1 cellular context compared by ENCODE assay signal in the genomic region with DNA sequence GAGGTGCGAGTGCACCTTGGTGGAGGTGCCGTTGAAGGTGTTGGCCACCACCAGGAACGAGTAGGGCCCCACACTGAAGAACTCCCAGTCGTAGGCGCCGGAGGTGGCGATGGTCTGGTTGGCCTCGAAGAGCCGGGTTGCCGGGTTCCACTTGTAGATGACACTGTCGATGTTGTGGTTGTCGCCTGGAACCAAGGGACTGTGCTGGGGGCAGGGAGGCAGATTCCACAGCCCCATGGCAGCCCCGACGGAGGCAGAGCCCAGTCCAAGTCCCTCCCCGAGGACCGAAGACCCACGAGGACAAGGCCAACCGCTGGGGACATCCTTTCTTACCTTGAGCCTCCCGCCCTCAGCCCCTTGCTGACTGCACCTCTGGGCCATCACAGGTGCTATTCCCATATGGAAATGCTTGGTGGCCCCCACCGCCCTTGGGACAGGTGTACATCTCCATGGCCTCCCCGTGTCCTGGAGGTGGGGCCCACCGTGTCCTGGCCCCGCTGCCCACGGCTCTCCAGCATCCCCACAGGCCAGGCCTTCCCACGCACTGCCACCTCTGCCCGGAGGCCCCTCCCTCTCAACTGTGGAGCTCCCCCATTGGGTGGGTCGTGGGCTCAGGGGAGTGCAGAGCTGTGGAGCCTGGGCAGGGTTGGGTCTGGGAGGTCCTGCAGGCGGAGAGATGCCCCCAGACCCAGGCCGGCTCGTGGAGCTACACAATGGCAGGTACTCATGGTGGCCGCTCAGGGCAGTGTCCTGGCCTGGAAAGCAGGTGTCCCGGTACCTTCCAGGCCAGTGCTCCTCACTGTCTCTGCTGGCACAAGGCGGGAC.
TF ChIP-seq lines count a peak whose summit lies in the region.

No MANE protein-coding gene starts in this region.

TF ChIP-seq in H1, 55 proteins besides CTCF, POLR2A, EP300 and RAD21:
- TF ChIP-seq CHD7 (IDR thresholded peaks at IDR 0.05; ENCODE audit: insufficient replicate concordance, low read length) (no peak), HDAC2 (IDR thresholded peaks at IDR 0.05; ENCODE audit: borderline replicate concordance in 1 of 2, low read depth in 2 of 2, low read length in 2 of 2) (no peak), ZNF274 (IDR thresholded peaks at IDR 0.05; ENCODE audit: borderline replicate concordance, extremely low read depth, low read length) (no peak), SIX5 (IDR thresholded peaks at IDR 0.05; ENCODE audit: low read depth, low read length) (no peak)
